15 cellular contexts compared by ENCODE assay signal in the genomic region with DNA sequence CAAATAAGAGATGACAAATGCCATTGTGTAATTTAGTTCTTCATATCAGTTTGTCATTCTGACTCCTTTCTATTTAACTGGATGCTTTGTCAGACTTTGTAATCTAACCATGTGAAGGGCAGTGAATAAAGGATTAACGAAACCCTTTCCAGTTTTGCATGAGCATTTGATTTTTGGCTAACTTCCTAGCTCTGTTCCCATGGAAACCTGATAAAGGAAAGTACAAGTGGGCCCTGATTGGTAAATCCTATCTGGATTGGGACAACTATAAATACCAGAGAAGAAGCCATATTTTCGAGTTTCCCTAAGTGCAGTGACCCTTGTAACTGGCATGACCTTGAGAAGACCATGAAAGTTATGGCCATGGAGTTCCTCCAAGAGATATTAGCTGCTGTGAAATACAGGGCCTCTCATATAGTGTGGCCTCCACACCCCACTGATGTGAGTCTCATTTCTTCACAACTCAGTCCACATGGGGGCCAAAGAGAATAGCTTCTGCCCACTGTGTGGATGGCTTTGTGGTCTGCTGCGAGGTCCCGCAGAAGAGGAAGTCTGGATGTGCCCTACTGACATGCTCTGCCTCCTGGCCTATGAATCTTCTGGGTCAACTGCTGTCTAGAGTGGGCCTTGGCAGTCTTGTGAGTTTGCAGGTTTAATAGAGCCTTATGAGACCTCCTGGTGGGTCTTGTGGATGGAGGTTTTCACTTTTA. TPM values are rescaled to one million over a fixed set of nuclear protein-coding genes. Genes with fewer than 3 reads are reported as not detected.
DNase-seq lines count a peak whose midpoint lies in the region; ATAC-seq and TF ChIP-seq lines count a peak whose summit lies in the region.
"Had no signal": no experiment of that assay in that cellular context is flagged by ENCODE, and none has a peak within 500 bp of the region (broad histone marks: within the 10 kb centered on the region; RNA-seq: fewer than 3 reads in every experiment).

No MANE protein-coding gene starts in this region.

- H3K9me3 ChIP-seq in mesenchymal stem cell (ENCODE audit: control insufficient read depth, low read length): no peaks in the 10 kb centered on the region
- H3K9me3 ChIP-seq in Peyer's patch: no peaks in the 10 kb centered on the region

- H2BK120ac ChIP-seq in mesenchymal stem cell (ENCODE audit: low read depth, low read length): no peak overlapping the region

- H3K4me1 ChIP-seq in mesenchymal stem cell (ENCODE audit: control insufficient read depth, insufficient read depth, low read depth, low read length) (peaks cover 11% of the 10 kb centered on the region), Peyer's patch (no peaks in the 10 kb centered on the region)

- peak overlapping the region; percentile 21 for H2BK15ac ChIP-seq in mesenchymal stem cell (ENCODE audit: low read depth, poor library complexity, severe bottlenecking)

- H3K4me3 Mint-ChIP-seq in dendritic cell treated with granulocyte-macrophage colony-stimulating factor and Interleukin-4, amounts not matched to agents 40 ng/mL and 50 ng/mL, for 4 days: no peak overlapping the region
- H3K4me3 Mint-ChIP-seq: activated naive CD4-positive, alpha-beta T cell treated with anti-CD3 and anti-CD28 coated beads, Interleukin-2, amount 50 U/mL, for 24 hours; naive B cell had no signal

- H2BK5ac ChIP-seq in mesenchymal stem cell (ENCODE audit: low read depth, low read length, poor library complexity, severe bottlenecking): no peak overlapping the region

- H3K18ac ChIP-seq in mesenchymal stem cell (ENCODE audit: low read depth in 1 of 2, low read length in 2 of 2): peak overlapping the region in 1 of 2 experiments; percentile 25

- H3K14ac ChIP-seq in mesenchymal stem cell (ENCODE audit: low read length in 2 of 2): no peak overlapping the region

- H2AFZ ChIP-seq in mesenchymal stem cell (ENCODE audit: low read depth, low read length): no peak overlapping the region

- no peak for TF ChIP-seq POLR2A in Peyer's patch (IDR thresholded peaks at IDR 0.05)

- WGBS in mesenchymal stem cell: 91% methylated on average over 4 of the region's 4 CpGs

- DNase-seq in Right ventricle myocardium inferior (ENCODE audit: missing footprints) (no peak), cardiac septum (ENCODE audit: low spot score) (no peak), mesenchymal stem cell (no peak), left colon (no peak), Peyer's patch (no peak)
- DNase-seq in activated T-cell treated with anti-CD3 and anti-CD28 coated beads, Interleukin-2, amount 50 U/mL, for 48 hours: no peak
- DNase-seq: activated CD4-positive, alpha-beta T cell treated with anti-CD3 and anti-CD28 coated beads, Interleukin-2, amount 50 U/mL, for 4 hours; naive B cell; NCI-H1092 treated with DMSO at 0.1 percent for 48 hours; NCI-H526; stimulated activated CD4-positive, alpha-beta T cell treated with anti-CD3 and anti-CD28 coated beads, Interleukin-12 subunit alpha, Interleukin-12 subunit beta, amount 100 ng/mL, for 4 hours; T-helper 1 cell had no signal

- peak overlapping the region; percentile 60 for H3K9ac ChIP-seq in mesenchymal stem cell (ENCODE audit: low read length)

- H4K91ac ChIP-seq in mesenchymal stem cell (ENCODE audit: low read length): peak overlapping the region; percentile 52

- intact Hi-C loops in Right ventricle myocardium inferior (cut with DNase I): loop anchor here (2.0 to 10.0 kb wide), 2 partner anchors 131 to 161 kb away; no protein-coding TSS in a partner anchor
- intact Hi-C loops in cardiac septum (cut with DNase I): loop anchor here (1.0 kb wide), 1 partner anchor 37 kb away; no protein-coding TSS in a partner anchor
- intact Hi-C loops in dendritic cell treated with granulocyte-macrophage colony-stimulating factor and Interleukin-4, amounts not matched to agents 40 ng/mL and 50 ng/mL, for 4 days (cut with micrococcal nuclease): loop anchor here (2.0 kb wide), 2 partner anchors 15 to 39 kb away; no protein-coding TSS in a partner anchor
- intact Hi-C loops in left colon (cut with DNase I, micrococcal nuclease): no loop called here

- peaks cover 9% of the 10 kb centered on the region for H3K79me1 ChIP-seq in mesenchymal stem cell (replicated peaks; ENCODE audit: low read length, poor library complexity, severe bottlenecking)

- H3K4me3 ChIP-seq in mesenchymal stem cell (ENCODE audit: insufficient read depth in 1 of 2, low read depth in 1 of 2, low read length in 2 of 2) (no peak overlapping the region), Peyer's patch (no peak overlapping the region)

- no peak overlapping the region for H3K4me2 ChIP-seq in mesenchymal stem cell (ENCODE audit: low read length, poor library complexity, severe bottlenecking)

- ATAC-seq in Right ventricle myocardium inferior: peak; percentile 40
- ATAC-seq in GM21619 (IDR thresholded peaks at IDR 0.05; ENCODE audit: unreplicated experiment): no peak
- no peak for ATAC-seq in left colon

- no peak overlapping the region for H3K23ac ChIP-seq in mesenchymal stem cell (ENCODE audit: low read length in 2 of 2)

- no peaks in the 10 kb centered on the region for H3K9me3 Mint-ChIP-seq in dendritic cell treated with granulocyte-macrophage colony-stimulating factor and Interleukin-4, amounts not matched to agents 40 ng/mL and 50 ng/mL, for 4 days
- H3K9me3 Mint-ChIP-seq: activated naive CD4-positive, alpha-beta T cell treated with anti-CD3 and anti-CD28 coated beads, Interleukin-2, amount 50 U/mL, for 24 hours had no signal

- no peak overlapping the region for H3K27ac ChIP-seq in mesenchymal stem cell (ENCODE audit: low read length, poor library complexity, severe bottlenecking)
- no peak overlapping the region for H3K27ac ChIP-seq in Peyer's patch

- H3K36me3 ChIP-seq in mesenchymal stem cell (ENCODE audit: control insufficient read depth in 1 of 2, insufficient read depth in 2 of 2, low read depth in 1 of 2, low read length in 2 of 2) (no peaks in the 10 kb centered on the region), Peyer's patch (no peaks in the 10 kb centered on the region)

- no peaks in the 10 kb centered on the region for H3K36me3 Mint-ChIP-seq in dendritic cell treated with granulocyte-macrophage colony-stimulating factor and Interleukin-4, amounts not matched to agents 40 ng/mL and 50 ng/mL, for 4 days (ENCODE audit: low read depth)
- H3K36me3 Mint-ChIP-seq: activated naive CD4-positive, alpha-beta T cell treated with anti-CD3 and anti-CD28 coated beads, Interleukin-2, amount 50 U/mL, for 24 hours had no signal

- TF ChIP-seq CTCF in Peyer's patch (IDR thresholded peaks at IDR 0.05): no peak

- no peaks in the 10 kb centered on the region for H3K27me3 Mint-ChIP-seq in dendritic cell treated with granulocyte-macrophage colony-stimulating factor and Interleukin-4, amounts not matched to agents 40 ng/mL and 50 ng/mL, for 4 days

- H3K27ac Mint-ChIP-seq in dendritic cell treated with granulocyte-macrophage colony-stimulating factor and Interleukin-4, amounts not matched to agents 40 ng/mL and 50 ng/mL, for 4 days: peak overlapping the region; percentile 81
- H3K27ac Mint-ChIP-seq: activated naive CD4-positive, alpha-beta T cell treated with anti-CD3 and anti-CD28 coated beads, Interleukin-2, amount 50 U/mL, for 24 hours; naive B cell had no signal

- H2AK5ac ChIP-seq in mesenchymal stem cell (ENCODE audit: low read length, severe bottlenecking): peak overlapping the region; percentile 31

- H3K4me1 Mint-ChIP-seq in dendritic cell treated with granulocyte-macrophage colony-stimulating factor and Interleukin-4, amounts not matched to agents 40 ng/mL and 50 ng/mL, for 4 days (ENCODE audit: low read depth): peaks cover 76% of the 10 kb centered on the region
- H3K4me1 Mint-ChIP-seq: activated naive CD4-positive, alpha-beta T cell treated with anti-CD3 and anti-CD28 coated beads, Interleukin-2, amount 50 U/mL, for 24 hours had no signal

- peak overlapping the region; percentile 66 for H4K8ac ChIP-seq in mesenchymal stem cell (ENCODE audit: low read length)

- peak overlapping the region in 1 of 2 experiments; percentile 89 for H2BK12ac ChIP-seq in mesenchymal stem cell (ENCODE audit: low read length in 2 of 2)

- H3K27me3 ChIP-seq in mesenchymal stem cell (ENCODE audit: control insufficient read depth in 1 of 2, insufficient read depth in 1 of 2, low read length in 2 of 2) (no peaks in the 10 kb centered on the region), Peyer's patch (no peaks in the 10 kb centered on the region)

- H3K4ac ChIP-seq in mesenchymal stem cell (ENCODE audit: low read depth in 1 of 2, low read length in 2 of 2): peak overlapping the region in 1 of 2 experiments; percentile 19

RNA-seq across cellular contexts. Expression of gene CYP1B1, which starts 38.2 kb away (rescaled TPM):
- total RNA-seq in Right ventricle myocardium inferior (19.6 TPM), cardiac septum (92.7 TPM), left colon (1 to 10 TPM; 2.5 to 4.3 TPM), Peyer's patch (10 to 100 TPM in 3 of 4 donors, 1 to 10 TPM in 1; 4.9 to 16.5 (median 12.8) TPM)
- polyA plus RNA-seq in mesenchymal stem cell (2013, experiment 1 of 2): 32.4 TPM
- polyA plus RNA-seq in mesenchymal stem cell (2013, experiment 2 of 2): 33.1 TPM

Comparison
In these comparisons a context has a peak if more than half of its experiments do, and no peak if none do; other contexts are left out.
1. intact Hi-C loops: an anchor here in Right ventricle myocardium inferior (2.0 to 10.0 kb wide), cardiac septum (1.0 kb wide) and dendritic cell treated with granulocyte-macrophage colony-stimulating factor and Interleukin-4, amounts not matched to agents 40 ng/mL and 50 ng/mL, for 4 days (2.0 kb wide); none called in left colon.